In genomic region chr5:55220433-55221185, GRCh38 we compare ENCODE assay signal across 11 cellular contexts. TPM values are rescaled to one million over a fixed set of nuclear protein-coding genes. Genes with fewer than 3 reads are reported as not detected.
DNase-seq lines count a peak whose midpoint lies in the region; ATAC-seq and TF ChIP-seq lines count a peak whose summit lies in the region.
"Had no signal": no experiment of that assay in that cellular context is flagged by ENCODE, and none has a peak within 500 bp of the region (broad histone marks: within the 10 kb centered on the region; RNA-seq: fewer than 3 reads in every experiment).

No MANE protein-coding gene starts in this region.

- no peaks in the 10 kb centered on the region for H3K4me1 ChIP-seq in rectal smooth muscle tissue (ENCODE audit: control insufficient read depth, insufficient read depth, low read length)

- peak; percentile 45 for DNase-seq in GM03348 (ENCODE audit: low spot score)
- DNase-seq in activated B cell treated with CpG ODN at 0.5 μM for 24 hours: no peak
- DNase-seq in foreskin melanocyte: peak; percentile 15
- DNase-seq in T-helper 9 cell: no peak
- DNase-seq in RWPE1 (ENCODE audit: low spot score): no peak
- no peak for DNase-seq in NK-92 treated with Interleukin-12 subunit alpha and Interleukin-12 subunit beta, amount 100 ng/mL, for 24 hours (lab: John Stamatoyannopoulos, UW)

- H3K27me3 Mint-ChIP-seq in activated B cell treated with CpG ODN at 0.5 μM for 24 hours: peaks cover 62% of the 10 kb centered on the region

- H3K27me3 ChIP-seq in rectal smooth muscle tissue (ENCODE audit: control insufficient read depth, insufficient read depth, low read length): peaks cover 35% of the 10 kb centered on the region

- H3K4me3 ChIP-seq in rectal smooth muscle tissue (ENCODE audit: low read length): peak overlapping the region; percentile 57

- TF ChIP-seq CTCF in activated B cell treated with CpG ODN at 0.5 μM for 24 hours (IDR thresholded peaks at IDR 0.05): no peak
- TF ChIP-seq CTCF in RWPE1 (conservative IDR thresholded peaks at IDR 0.05; ENCODE audit: low read depth): no peak

- no peaks in the 10 kb centered on the region for H3K36me3 ChIP-seq in rectal smooth muscle tissue (ENCODE audit: control insufficient read depth, insufficient read depth, low read length)

- no peaks in the 10 kb centered on the region for H3K9me3 Mint-ChIP-seq in activated B cell treated with CpG ODN at 0.5 μM for 24 hours

- H3K4me3 Mint-ChIP-seq in activated B cell treated with CpG ODN at 0.5 μM for 24 hours: peak overlapping the region; percentile 44

- POLR2A ChIA-PET in activated B cell treated with CpG ODN at 0.5 μM for 24 hours (lab: Charles Lee) (interaction anchor here (0.6 kb wide), 1 partner anchor 989 kb away, joined by 5 read pairs; no protein-coding TSS in a partner anchor), RWPE1 (lab: Yijun Ruan, JAX; ENCODE audit: low non-redundant PET) (no interaction called here)

- H3K27ac Mint-ChIP-seq in activated B cell treated with CpG ODN at 0.5 μM for 24 hours: no peak overlapping the region

- intact Hi-C loops in activated B cell treated with CpG ODN at 0.5 μM for 24 hours (cut with micrococcal nuclease): no loop called here

- no peak overlapping the region for H3K9ac ChIP-seq in rectal smooth muscle tissue (ENCODE audit: low read length)

- H3K4me1 Mint-ChIP-seq in activated B cell treated with CpG ODN at 0.5 μM for 24 hours: peaks cover 35% of the 10 kb centered on the region

- H3K27ac ChIP-seq in rectal smooth muscle tissue (ENCODE audit: low read depth, low read length) (no peak overlapping the region), RWPE1 (no peak overlapping the region)

- no peak for ATAC-seq in activated B cell treated with CpG ODN at 0.5 μM for 24 hours (ENCODE audit: low read depth)
- ATAC-seq in GM18502 (IDR thresholded peaks at IDR 0.05; ENCODE audit: poor library complexity, unreplicated experiment): no peak
- ATAC-seq: Panc1 had no signal

- H3K36me3 Mint-ChIP-seq in activated B cell treated with CpG ODN at 0.5 μM for 24 hours (ENCODE audit: low read depth): no peaks in the 10 kb centered on the region

- CTCF ChIA-PET in activated B cell treated with CpG ODN at 0.5 μM for 24 hours (lab: Charles Lee): no interaction called here
- CTCF ChIA-PET in RWPE1 (lab: Yijun Ruan, JAX): interaction anchor here (0.6 kb wide), 1 partner anchor 649 kb away, joined by 3 read pairs; no protein-coding TSS in a partner anchor

RNA-seq across cellular contexts. Expression of gene MCIDAS, which starts 6.5 kb away (rescaled TPM):
- not detected in 2 replicates for total RNA-seq in activated B cell treated with CpG ODN at 0.5 μM for 24 hours
- total RNA-seq: glomerular endothelial cell, temporal lobe had no signal

RNA-seq across cellular contexts. Expression of gene CCNO, which starts 12.8 kb away (rescaled TPM):
- not detected in 2 replicates for total RNA-seq in activated B cell treated with CpG ODN at 0.5 μM for 24 hours
- total RNA-seq: temporal lobe had no signal

RNA-seq across cellular contexts. Expression of gene CDC20B, which starts 47.6 kb away (rescaled TPM):
- total RNA-seq in activated B cell treated with CpG ODN at 0.5 μM for 24 hours: not detected in 2 replicates

Comparison
In these comparisons a context has a peak if more than half of its experiments do, and no peak if none do; other contexts are left out.
1. DNase-seq: peak in GM03348 (single experiment) and foreskin melanocyte (single experiment); none in activated B cell treated with CpG ODN at 0.5 μM for 24 hours (single experiment), T-helper 9 cell (single experiment), RWPE1 (single experiment) and NK-92 treated with Interleukin-12 subunit alpha and Interleukin-12 subunit beta, amount 100 ng/mL, for 24 hours (single experiment).